Comparison of ENCODE assay signal across 10 cellular contexts in genomic region chr3:152508705-152509104, GRCh38.
DNase-seq lines count a peak whose midpoint lies in the region; ATAC-seq and TF ChIP-seq lines count a peak whose summit lies in the region.
"Had no signal": no experiment of that assay in that cellular context is flagged by ENCODE, and none has a peak within 500 bp of the region (broad histone marks: within the 10 kb centered on the region; RNA-seq: fewer than 3 reads in every experiment).

No MANE protein-coding gene starts in this region.

- no peaks in the 10 kb centered on the region for H4K20me1 ChIP-seq in OCI-LY7 (ENCODE audit: insufficient read depth, low read length)

- intact Hi-C loops in OCI-LY7 (cut with micrococcal nuclease; ENCODE audit: unreplicated experiment), result no loop called here

- H3K36me3 ChIP-seq in OCI-LY7 (ENCODE audit: insufficient read depth, low read length), result no peaks in the 10 kb centered on the region

- no peaks in the 10 kb centered on the region for H3K9me2 ChIP-seq in OCI-LY7 (ENCODE audit: insufficient read depth, low read length)

- no peak overlapping the region for H3K4me2 ChIP-seq in OCI-LY7 (ENCODE audit: low read length)

- H3K4me1 ChIP-seq in OCI-LY7 (ENCODE audit: insufficient read depth, low read length, poor library complexity, severe bottlenecking), result no peaks in the 10 kb centered on the region

- H2AFZ ChIP-seq in OCI-LY7 (ENCODE audit: low read length), result no peak overlapping the region

- peaks cover 36 to 46% of the 10 kb centered on the region in 2 donors for H3K36me3 Mint-ChIP-seq in stimulated activated naive B cell treated with anti-CD40 and anti-IgM and Interleukin-4, amounts not matched to agents 10 μg/mL and 1 μg/mL and 100 μg/mL, for 72 hours

- TF ChIP-seq CTCF in OCI-LY7 (conservative IDR thresholded peaks at IDR 0.05; ENCODE audit: low read length), result peak; percentile 62
- TF ChIP-seq CTCF in fibroblast of villous mesenchyme (IDR thresholded peaks at IDR 0.05; ENCODE audit: insufficient read depth, low read depth, low read length), result peak; percentile 28

- DNase-seq in NCI-H146 (lab: John Stamatoyannopoulos, UW) (peak; percentile 19), NCI-H146 treated with DMSO at 0.1 percent for 48 hours (lab: John Stamatoyannopoulos, UW; ENCODE audit: unreplicated experiment) (no peak), OCI-LY7 (ENCODE audit: low spot score) (peak; percentile 5), fibroblast of villous mesenchyme (ENCODE audit: low read depth) (no peak)
- no peak for DNase-seq in stimulated activated naive B cell treated with anti-CD40 and anti-IgM and Interleukin-4, amounts not matched to agents 10 μg/mL and 1 μg/mL and 100 μg/mL, for 72 hours
- no peak for DNase-seq in stimulated activated CD4-positive, alpha-beta T cell treated with anti-CD3 and anti-CD28 coated beads, Interleukin-12 subunit alpha, Interleukin-12 subunit beta, amount 100 ng/mL, for 4 hours
- DNase-seq: foreskin melanocyte, NCI-H187 had no signal

- H3K79me2 ChIP-seq in OCI-LY7 (ENCODE audit: insufficient read depth, low read depth, low read length), result no peaks in the 10 kb centered on the region

- POLR2A ChIA-PET in OCI-LY7 (lab: Charles Lee), result interaction anchor here (0.6 kb wide), 1 partner anchor 13 kb away, joined by 3 read pairs; no protein-coding TSS in a partner anchor

- no TSS peak for BruUV-seq in OCI-LY7 (replicated peaks; lab: Mats Ljungman, UMichigan)

- H3K9me3 ChIP-seq in OCI-LY7 (ENCODE audit: low read length), result no peaks in the 10 kb centered on the region

- peaks cover 46 to 77% of the 10 kb centered on the region in 2 donors for H3K4me1 Mint-ChIP-seq in stimulated activated naive B cell treated with anti-CD40 and anti-IgM and Interleukin-4, amounts not matched to agents 10 μg/mL and 1 μg/mL and 100 μg/mL, for 72 hours

- H3K27ac Mint-ChIP-seq in stimulated activated naive B cell treated with anti-CD40 and anti-IgM and Interleukin-4, amounts not matched to agents 10 μg/mL and 1 μg/mL and 100 μg/mL, for 72 hours, result peak overlapping the region; percentile 72

- CTCF ChIA-PET in OCI-LY7 (lab: Charles Lee; ENCODE audit: unreplicated experiment), result interaction anchor here (0.6 kb wide), 1 partner anchor 32 kb away, joined by 3 read pairs; no protein-coding TSS in a partner anchor

- no peak for ATAC-seq in stimulated activated naive B cell treated with anti-CD40 and anti-IgM and Interleukin-4, amounts not matched to agents 10 μg/mL and 1 μg/mL and 100 μg/mL, for 72 hours (replicated peaks)
- ATAC-seq in HG03469 (IDR thresholded peaks at IDR 0.05; ENCODE audit: unreplicated experiment) (no peak), HG02970 (IDR thresholded peaks at IDR 0.05; ENCODE audit: low FRiP score, unreplicated experiment) (no peak)

- no peak overlapping the region for H3K4me3 ChIP-seq in OCI-LY7 (ENCODE audit: low read depth, low read length, poor library complexity, severe bottlenecking)
- no peak overlapping the region for H3K4me3 ChIP-seq in fibroblast of villous mesenchyme (ENCODE audit: low read depth, low read length)

- peaks cover 5 to 13% of the 10 kb centered on the region in 2 donors for H3K9me3 Mint-ChIP-seq in stimulated activated naive B cell treated with anti-CD40 and anti-IgM and Interleukin-4, amounts not matched to agents 10 μg/mL and 1 μg/mL and 100 μg/mL, for 72 hours

- no peak overlapping the region for H3K27ac ChIP-seq in OCI-LY7 (ENCODE audit: low read depth, low read length, poor library complexity, severe bottlenecking)

- peak overlapping the region in 1 of 2 donors; percentile 10 for H3K4me3 Mint-ChIP-seq in stimulated activated naive B cell treated with anti-CD40 and anti-IgM and Interleukin-4, amounts not matched to agents 10 μg/mL and 1 μg/mL and 100 μg/mL, for 72 hours

- no peaks in the 10 kb centered on the region for H3K27me3 Mint-ChIP-seq in stimulated activated naive B cell treated with anti-CD40 and anti-IgM and Interleukin-4, amounts not matched to agents 10 μg/mL and 1 μg/mL and 100 μg/mL, for 72 hours

Comparison
In these comparisons a context has a peak if more than half of its experiments do, and no peak if none do; other contexts are left out.
1. DNase-seq: peak in NCI-H146 (single experiment) and OCI-LY7 (single experiment); none in NCI-H146 treated with DMSO at 0.1 percent for 48 hours (single experiment), fibroblast of villous mesenchyme (single experiment), stimulated activated naive B cell treated with anti-CD40 and anti-IgM and Interleukin-4, amounts not matched to agents 10 μg/mL and 1 μg/mL and 100 μg/mL, for 72 hours (single experiment) and stimulated activated CD4-positive, alpha-beta T cell treated with anti-CD3 and anti-CD28 coated beads, Interleukin-12 subunit alpha, Interleukin-12 subunit beta, amount 100 ng/mL, for 4 hours (single experiment).